ENCODE assay signal across 11 cellular contexts in genomic region chr6:63340351-63340750, GRCh38. TPM values are rescaled to one million over a fixed set of nuclear protein-coding genes. Genes with fewer than 3 reads are reported as not detected.
"Had no signal": no experiment of that assay in that cellular context is flagged by ENCODE, and none has a peak within 500 bp of the region (broad histone marks: within the 10 kb centered on the region; RNA-seq: fewer than 3 reads in every experiment).

No MANE protein-coding gene starts in this region.

- DNase-seq: H9, HCEC 1CT, Karpas-422, KBM-7 had no signal

- ATAC-seq: GM23338 had no signal

- H2AFZ ChIP-seq: GM23338 had no signal

- FAIRE-seq: H1, H54, HTR-8/SVneo had no signal

- H3K9ac ChIP-seq: KMS-11 had no signal

- H3K4me2 ChIP-seq: GM23338, KMS-11 had no signal

- H3K4me3 ChIP-seq: GM23338 had no signal

- H3K27ac ChIP-seq: KMS-11 had no signal

RNA-seq across cellular contexts. Expression of gene LGSN, which starts 20.6 kb away (rescaled TPM):
- total RNA-seq: H1, HT-29 had no signal
- polyA plus RNA-seq: IgD-negative memory B cell had no signal
